18 cellular contexts compared by ENCODE assay signal in the genomic region with DNA sequence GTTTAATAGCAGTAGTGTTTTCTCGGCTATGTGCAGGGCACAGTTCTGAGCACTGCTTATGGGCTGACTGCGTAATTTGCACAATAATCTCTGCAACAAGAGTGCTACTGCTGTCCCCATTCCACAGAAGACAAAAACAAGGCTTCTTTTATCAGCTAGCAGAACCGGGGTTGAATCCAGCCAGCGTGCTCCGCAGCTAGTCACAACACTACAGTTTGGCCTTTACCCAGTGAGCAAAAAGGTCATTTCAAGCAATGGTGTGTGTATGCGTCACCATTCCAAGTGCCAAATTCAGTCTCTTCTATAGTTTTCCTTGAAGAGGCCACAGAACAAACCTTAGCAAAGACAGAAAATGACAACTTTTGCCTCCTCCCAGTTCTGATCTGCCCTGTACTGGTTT.
DNase-seq lines count a peak whose midpoint lies in the region; ATAC-seq, FAIRE-seq and TF ChIP-seq lines count a peak whose summit lies in the region.
"Had no signal": no experiment of that assay in that cellular context is flagged by ENCODE, and none has a peak within 500 bp of the region (broad histone marks: within the 10 kb centered on the region; RNA-seq: fewer than 3 reads in every experiment).

No MANE protein-coding gene starts in this region.

- H3K36me3 ChIP-seq in liver (ENCODE audit: control insufficient read depth in 4 of 4, insufficient read depth in 3 of 4, low read depth in 1 of 4, low read length in 3 of 4) (no peaks in the 10 kb centered on the region), HepG2 (replicated peaks in 1 of 2; ENCODE audit: control insufficient read depth in 1 of 2, insufficient read depth in 2 of 2, low read length in 2 of 2) (no peaks in the 10 kb centered on the region), H1 (ENCODE audit: control insufficient read depth in 2 of 4, insufficient read depth in 4 of 4, low read length in 3 of 4) (no peaks in the 10 kb centered on the region), neuronal stem cell (replicated peaks in 1 of 2; ENCODE audit: control insufficient read depth in 2 of 2, insufficient read depth in 2 of 2, low read length in 2 of 2) (no peaks in the 10 kb centered on the region)
- H3K36me3 ChIP-seq: BLaER1 treated with 17β-estradiol and CSF1 and Interleukin-3, amounts not matched to agents 10 nM and 100 nM had no signal

- H3K27me3 ChIP-seq in liver (ENCODE audit: control insufficient read depth in 4 of 4, insufficient read depth in 4 of 4, low read length in 3 of 4) (no peaks in the 10 kb centered on the region), HepG2 (ENCODE audit: control insufficient read depth in 1 of 2, insufficient read depth in 2 of 2, low read length in 2 of 2) (no peaks in the 10 kb centered on the region; a peak in 1 of 5 replicates), H1 (replicated peaks in 1 of 4; ENCODE audit: control insufficient read depth in 3 of 4, extremely low read depth in 1 of 4, insufficient read depth in 3 of 4, low read length in 3 of 4) (no peaks in the 10 kb centered on the region), neuronal stem cell (ENCODE audit: control insufficient read depth in 3 of 3, insufficient read depth in 3 of 3, low read depth in 1 of 3, low read length in 3 of 3) (no peaks in the 10 kb centered on the region)
- H3K27me3 ChIP-seq: BLaER1 treated with 17β-estradiol and CSF1 and Interleukin-3, amounts not matched to agents 10 nM and 100 nM had no signal

- no peak overlapping the region for H4K8ac ChIP-seq in H1 (ENCODE audit: extremely low read depth, insufficient read depth, low read length)
- H4K8ac ChIP-seq in neuronal stem cell (ENCODE audit: low read depth, low read length): no peak overlapping the region

- intact Hi-C loops in HepG2 (cut with micrococcal nuclease; ENCODE audit: unreplicated experiment): no loop called here
- intact Hi-C loops in Calu3 (cut with micrococcal nuclease; ENCODE audit: unreplicated experiment): no loop called here

- H3K9me3 Mint-ChIP-seq in Calu3 (ENCODE audit: low read depth, unreplicated experiment): no peaks in the 10 kb centered on the region
- H3K9me3 Mint-ChIP-seq: CD8-positive, alpha-beta T cell had no signal

- H3K4me3 Mint-ChIP-seq in Calu3 (ENCODE audit: low read depth, unreplicated experiment): no peak overlapping the region
- H3K4me3 Mint-ChIP-seq: B cell; CD8-positive, alpha-beta T cell had no signal

- peak overlapping the region; percentile 36 for H2BK120ac ChIP-seq in H1 (replicated peaks; ENCODE audit: low read depth, low read length)
- H2BK120ac ChIP-seq in neuronal stem cell (ENCODE audit: low read depth, low read length): no peak overlapping the region

- H3K23me2 ChIP-seq in H1 (ENCODE audit: low read depth, low read length): no peaks in the 10 kb centered on the region; the same call in 1 of the 2 replicates

- in situ Hi-C loops in HepG2 (cut with HindIII; ENCODE audit: extremely low pct_ligation_motif_present, low pct_unique_long_range_greater_than_20kb): no loop called here

- H3K79me1 ChIP-seq in H1 (ENCODE audit: low read depth, low read length) (no peaks in the 10 kb centered on the region; the same call in 1 of the 2 replicates), neuronal stem cell (ENCODE audit: low read depth, low read length) (no peaks in the 10 kb centered on the region)

- H3K9ac ChIP-seq in liver (ENCODE audit: low read depth in 1 of 2, low read length in 2 of 2) (no peak overlapping the region), HepG2 (ENCODE audit: insufficient read depth, low read depth, low read length) (no peak overlapping the region), H1 (replicated peaks in 1 of 4; ENCODE audit: extremely low read depth in 1 of 4, low read depth in 3 of 4, low read length in 3 of 4) (no peak overlapping the region), neuronal stem cell (ENCODE audit: low read depth, low read length, poor library complexity) (peak overlapping the region; percentile 9)
- H3K9ac ChIP-seq: BLaER1 treated with 17β-estradiol and CSF1 and Interleukin-3, amounts not matched to agents 10 nM and 100 nM; KMS-11 had no signal

- no TSS peak for BruUV-seq in HepG2 (replicated peaks; lab: Mats Ljungman, UMichigan)
- no TSS peak for BruUV-seq in Calu3 (replicated peaks; lab: Mats Ljungman, UMichigan)

- no peak overlapping the region for H3K23ac ChIP-seq in H1 (ENCODE audit: insufficient read length)
- no peak overlapping the region for H3K23ac ChIP-seq in neuronal stem cell (ENCODE audit: low read depth, low read length, poor library complexity)

- TF ChIP-seq CTCF in liver (IDR thresholded peaks at IDR 0.05; ENCODE audit: low read depth, low read length, missing input control) (no peak), HepG2 (CRISPR knock-in tag; IDR thresholded peaks at IDR 0.05) (no peak), H1 (IDR thresholded peaks at IDR 0.05; ENCODE audit: control extremely low read depth in 1 of 3, insufficient read depth in 1 of 3, low read depth in 1 of 3, low read length in 3 of 3) (no peak), Calu3 (IDR thresholded peaks at IDR 0.05; ENCODE audit: unreplicated experiment) (no peak)

- peak overlapping the region; percentile 70; the same call in 1 of the 2 replicates for H2BK12ac ChIP-seq in H1 (ENCODE audit: low read depth, low read length)
- H2BK12ac ChIP-seq in neuronal stem cell (ENCODE audit: low read length): no peak overlapping the region

- H3K18ac ChIP-seq in H1 (ENCODE audit: extremely low read depth, low read length) (no peak overlapping the region; the same call in 1 of the 2 replicates), neuronal stem cell (ENCODE audit: low read length) (no peak overlapping the region)

- H2BK5ac ChIP-seq in H1 (ENCODE audit: low read depth, low read length) (0 out of 2 replicates have a peak overlapping the region, but pooled peaks have one; percentile 68), neuronal stem cell (ENCODE audit: low read length) (no peak overlapping the region)

- CTCF ChIA-PET in HepG2 (lab: Yijun Ruan, JAX; ENCODE audit: low intra/inter-chr PET ratio, low total read pairs) (no interaction called here), H1 (lab: Charles Lee; ENCODE audit: partially characterized antibody) (interaction anchor here (1.3 to 3.2 kb wide), 4 partner anchors 10 to 197 kb away, joined by 5 to 28 read pairs (median 7); no protein-coding TSS in a partner anchor), Calu3 (lab: Charles Lee) (no interaction called here)

- no peak overlapping the region for H3K27ac Mint-ChIP-seq in Calu3 (ENCODE audit: unreplicated experiment)
- H3K27ac Mint-ChIP-seq: B cell; CD8-positive, alpha-beta T cell had no signal

- peaks cover 76% of the 10 kb centered on the region for H3K27me3 Mint-ChIP-seq in Calu3 (ENCODE audit: unreplicated experiment)
- H3K27me3 Mint-ChIP-seq: B cell had no signal

- H2AFZ ChIP-seq in HepG2 (ENCODE audit: low read length) (no peak overlapping the region), H1 (ENCODE audit: low read length) (no peak overlapping the region), neuronal stem cell (ENCODE audit: low read length) (no peak overlapping the region)

- H3K36me3 Mint-ChIP-seq in Calu3 (ENCODE audit: insufficient read depth, unreplicated experiment): no peaks in the 10 kb centered on the region
- H3K36me3 Mint-ChIP-seq: CD8-positive, alpha-beta T cell had no signal

- H3K79me2 ChIP-seq in HepG2 (ENCODE audit: insufficient read depth, low read length) (no peaks in the 10 kb centered on the region), H1 (ENCODE audit: control insufficient read depth in 1 of 2, insufficient read depth in 2 of 2, low read length in 2 of 2) (no peaks in the 10 kb centered on the region)

- no peak overlapping the region for H3K4me2 ChIP-seq in HepG2 (ENCODE audit: low read depth, low read length)
- H3K4me2 ChIP-seq in H1 (ENCODE audit: insufficient read depth in 1 of 2, low read depth in 2 of 2, low read length in 2 of 2): peak overlapping the region in 1 of 2 experiments; percentile 68; a peak in 1 of 4 replicates
- H3K4me2 ChIP-seq in neuronal stem cell (ENCODE audit: insufficient read depth, low read length, poor library complexity, severe bottlenecking): no peak overlapping the region
- H3K4me2 ChIP-seq: BLaER1 treated with 17β-estradiol and CSF1 and Interleukin-3, amounts not matched to agents 10 nM and 100 nM; KMS-11 had no signal

- H3K4me1 Mint-ChIP-seq in Calu3 (ENCODE audit: low read depth, unreplicated experiment): no peaks in the 10 kb centered on the region
- H3K4me1 Mint-ChIP-seq: B cell had no signal

- POLR2A ChIA-PET in HepG2 (lab: Yijun Ruan, JAX) (no interaction called here), H1 (lab: Charles Lee; ENCODE audit: partially characterized antibody) (interaction anchor here (1.0 kb wide), 1 partner anchor 62 kb away, joined by 3 read pairs; the partner anchor contains the start of gene LRFN2)

- no peak overlapping the region for H3K4me3 ChIP-seq in liver (ENCODE audit: low read depth in 1 of 3, low read length in 3 of 3)
- H3K4me3 ChIP-seq in HepG2 (replicated peaks in 1 of 3; ENCODE audit: insufficient read depth in 1 of 3, low read depth in 2 of 3, low read length in 3 of 3): no peak overlapping the region
- no peak overlapping the region for H3K4me3 ChIP-seq in H1 (ENCODE audit: extremely low read depth in 1 of 4, insufficient read depth in 2 of 4, low read depth in 3 of 4, low read length in 4 of 4)
- no peak overlapping the region for H3K4me3 ChIP-seq in neuronal stem cell (ENCODE audit: low read length in 2 of 2)
- H3K4me3 ChIP-seq: BLaER1 treated with 17β-estradiol and CSF1 and Interleukin-3, amounts not matched to agents 10 nM and 100 nM; GM12878 had no signal

- TF ChIP-seq RAD21 in liver (IDR thresholded peaks at IDR 0.05) (no peak), HepG2 (CRISPR knock-in tag; IDR thresholded peaks at IDR 0.05) (no peak), H1 (IDR thresholded peaks at IDR 0.05 in 1 of 2, conservative IDR thresholded peaks at IDR 0.05 in 1 of 2; ENCODE audit: low read depth in 2 of 2, low read length in 2 of 2) (no peak)

- H4K5ac ChIP-seq in H1 (ENCODE audit: insufficient read length, low read depth, low read length): no peak overlapping the region

- H3K9me3 ChIP-seq in liver (ENCODE audit: control insufficient read depth in 4 of 4, low read length in 3 of 4) (no peaks in the 10 kb centered on the region), HepG2 (ENCODE audit: low read length) (no peaks in the 10 kb centered on the region), H1 (ENCODE audit: insufficient read depth in 2 of 2, low read depth in 1 of 2, low read length in 1 of 2) (no peaks in the 10 kb centered on the region), neuronal stem cell (replicated peaks in 1 of 2; ENCODE audit: control insufficient read depth in 2 of 2, insufficient read depth in 1 of 2, low read depth in 1 of 2, low read length in 2 of 2) (no peaks in the 10 kb centered on the region)
- H3K9me3 ChIP-seq: BLaER1 treated with 17β-estradiol and CSF1 and Interleukin-3, amounts not matched to agents 10 nM and 100 nM had no signal

- TF ChIP-seq EP300 in HepG2 (IDR thresholded peaks at IDR 0.05; ENCODE audit: low read depth in 2 of 2, low read length in 2 of 2) (no peak), HepG2 (CRISPR knock-in tag; IDR thresholded peaks at IDR 0.05; ENCODE audit: borderline replicate concordance) (no peak), H1 (IDR thresholded peaks at IDR 0.05; ENCODE audit: borderline replicate concordance in 1 of 2, low read depth in 2 of 2, low read length in 2 of 2) (no peak)

- H2BK15ac ChIP-seq in H1 (ENCODE audit: low read length) (peak overlapping the region; percentile 24; the same call in 1 of the 2 replicates), neuronal stem cell (ENCODE audit: low read length) (no peak overlapping the region)

- 0 out of 2 replicates have a peak overlapping the region, but pooled peaks have one; percentile 40 for H2BK20ac ChIP-seq in H1 (ENCODE audit: low read length)

- FAIRE-seq in HepG2 (lab: Jason Lieb, UNC) (no peak), H1 (lab: Jason Lieb, UNC) (no peak)
- FAIRE-seq: GM12878 had no signal

- no peak overlapping the region for H3K56ac ChIP-seq in H1 (replicated peaks; ENCODE audit: insufficient read length, low read depth, low read length)

- H3K4me1 ChIP-seq in liver (ENCODE audit: control insufficient read depth in 4 of 4, insufficient read depth in 4 of 4, low read length in 3 of 4) (peaks cover 8 to 30% (median 20%) of the 10 kb centered on the region in 4 donors), HepG2 (ENCODE audit: insufficient read depth, low read length) (peaks cover 13% of the 10 kb centered on the region), H1 (replicated peaks in 1 of 4; ENCODE audit: control insufficient read depth in 3 of 4, insufficient read depth in 4 of 4, low read length in 3 of 4) (peaks cover 15 to 42% (median 32%) of the 10 kb centered on the region in 4 experiments), neuronal stem cell (ENCODE audit: control insufficient read depth in 2 of 2, insufficient read depth in 1 of 2, low read depth in 1 of 2, low read length in 2 of 2) (peaks cover 0 to 10% of the 10 kb centered on the region in 2 donors)

- H4K20me1 ChIP-seq in HepG2 (ENCODE audit: insufficient read depth, low read length) (no peaks in the 10 kb centered on the region), H1 (replicated peaks in 1 of 2; ENCODE audit: control insufficient read depth in 1 of 2, insufficient read depth in 2 of 2, low read length in 2 of 2) (no peaks in the 10 kb centered on the region)

- H3K4ac ChIP-seq in H1 (replicated peaks; ENCODE audit: insufficient read length, low read depth, low read length) (no peak overlapping the region), neuronal stem cell (ENCODE audit: low read length) (no peak overlapping the region)

- no peak overlapping the region for H3K14ac ChIP-seq in H1 (ENCODE audit: insufficient read length)
- no peak overlapping the region for H3K14ac ChIP-seq in neuronal stem cell (ENCODE audit: low read length)

- H3K27ac ChIP-seq in liver (ENCODE audit: low read depth in 1 of 2, low read length in 2 of 2) (peak overlapping the region in 1 of 2 donors; percentile 55), HepG2 (ENCODE audit: extremely low read length, insufficient read depth, low read length) (no peak overlapping the region), H1 (ENCODE audit: low read depth, low read length) (no peak overlapping the region), neuronal stem cell (replicated peaks; ENCODE audit: low read length) (no peak overlapping the region)
- H3K27ac ChIP-seq: 22Rv1; BLaER1 treated with 17β-estradiol and CSF1 and Interleukin-3, amounts not matched to agents 10 nM and 100 nM; KMS-11 had no signal

- DNase-seq in HepG2 (ENCODE audit: low spot score) (no peak), H1 (ENCODE audit: low read depth in 1 of 2, low spot score in 2 of 2) (no peak), neuronal stem cell (ENCODE audit: low spot score) (no peak), HPDE6-E6E7 (ENCODE audit: extremely low spot score) (no peak), Calu3 (no peak)
- DNase-seq: CD8-positive, alpha-beta T cell; DMS 273 treated with DMSO at 0.1 percent for 48 hours; DMS53; DND-41; EL; HCEC 1CT had no signal

- H2AK5ac ChIP-seq in H1 (ENCODE audit: low read depth, low read length) (0 out of 2 replicates have a peak overlapping the region, but pooled peaks have one; percentile 96), neuronal stem cell (ENCODE audit: low read depth, low read length) (no peak overlapping the region)

- H4K91ac ChIP-seq in H1 (replicated peaks; ENCODE audit: insufficient read length, low read length): no peak overlapping the region
- H4K91ac ChIP-seq in neuronal stem cell (ENCODE audit: low read depth, low read length, poor library complexity): no peak overlapping the region

- ATAC-seq in HepG2: no peak
- ATAC-seq in HG03175 (IDR thresholded peaks at IDR 0.05; ENCODE audit: unreplicated experiment): no peak
- ATAC-seq: CD8-positive, alpha-beta T cell; GM12878 had no signal

- TF ChIP-seq POLR2A in HepG2 (IDR thresholded peaks at IDR 0.05; ENCODE audit: insufficient read depth in 1 of 2, low read depth in 2 of 2, low read length in 2 of 2) (no peak), H1 (IDR thresholded peaks at IDR 0.05; ENCODE audit: control extremely low read depth in 1 of 2, low read depth in 2 of 2, low read length in 2 of 2) (no peak)

- 42% methylated on average over 6 of the region's 6 CpGs for WGBS in liver
- WGBS in HepG2 (ENCODE audit: low lambda C conversion rate): 60% methylated on average over 5 of the region's 6 CpGs
- 82% methylated on average over 6 of the region's 6 CpGs; no CpG with 5 or more reads in 1 of the 2 experiments for WGBS in H1 (ENCODE audit: extremely low coverage in 1 of 2, insufficient coverage in 1 of 2, insufficient read length in 1 of 2, insufficient replicate concordance in 2 of 2, low coverage in 1 of 2, low lambda C conversion rate in 2 of 2, missing lambda C conversion rate in 1 of 2), 2 experiments
- no CpG with 5 or more reads among the region's 6 CpGs for WGBS in neuronal stem cell (ENCODE audit: extremely low coverage in 2 of 2, insufficient read length in 2 of 2, insufficient replicate concordance in 1 of 2), 2 donors
